Comparison of ENCODE assay signal across 20 cellular contexts in genomic region chr20:24953204-24953565, GRCh38. TPM values are rescaled to one million over a fixed set of nuclear protein-coding genes. Genes with fewer than 3 reads are reported as not detected.
A peak's percentile ranks its signal among the peaks of the same experiment; 100 is the strongest.
DNase-seq lines count a peak whose midpoint lies in the region; ATAC-seq and TF ChIP-seq lines count a peak whose summit lies in the region.
"Had no signal": no experiment of that assay in that cellular context is flagged by ENCODE, and none has a peak within 500 bp of the region (broad histone marks: within the 10 kb centered on the region; RNA-seq: fewer than 3 reads in every experiment).

No MANE protein-coding gene starts in this region.

- peak overlapping the region; percentile 54 for H3K27ac Mint-ChIP-seq in activated CD4-positive, alpha-beta memory T cell treated with anti-CD3 and anti-CD28 coated beads for 36 hours
- no peak overlapping the region for H3K27ac Mint-ChIP-seq in activated CD4-positive, alpha-beta memory T cell treated with anti-CD3 and anti-CD28 coated beads, Interleukin-2, amount 10 ng/mL, durations not matched to agents 7 days and 5 days
- H3K27ac Mint-ChIP-seq in CD8-positive, alpha-beta T cell: peak overlapping the region; percentile 93
- peak overlapping the region; percentile 67 for H3K27ac Mint-ChIP-seq in activated T-helper 1 cell treated with anti-CD3 and anti-CD28 coated beads, Interleukin-12 subunit alpha, Interleukin-12 subunit beta, Interleukin-2, Interleukin-4 antibody, amounts not matched to agents 30 ng/mL and 10 ng/mL and 1 ng/mL, durations not matched to agents 14 hours and 24 hours and 36 hours
- peak overlapping the region; percentile 97 to 98 for H3K27ac Mint-ChIP-seq in natural killer cell treated with Interleukin-12 subunit alpha and Interleukin-12 subunit beta and Interleukin-15 and Interleukin-18, amount 100 ng/mL, for 72 hours
- H3K27ac Mint-ChIP-seq in osteocyte (ENCODE audit: unreplicated experiment): no peak overlapping the region

- no peak overlapping the region for H3K4me3 ChIP-seq in CD8-positive, alpha-beta T cell (ENCODE audit: low read depth, low read length)
- H3K4me3 ChIP-seq: ascending aorta, esophagus muscularis mucosa, gastroesophageal sphincter, testis had no signal

- H3K36me3 Mint-ChIP-seq in activated CD4-positive, alpha-beta memory T cell treated with anti-CD3 and anti-CD28 coated beads for 36 hours: peaks cover 19% of the 10 kb centered on the region
- H3K36me3 Mint-ChIP-seq in activated CD4-positive, alpha-beta memory T cell treated with anti-CD3 and anti-CD28 coated beads, Interleukin-2, amount 10 ng/mL, durations not matched to agents 7 days and 5 days (ENCODE audit: low read depth): peaks cover 70% of the 10 kb centered on the region
- H3K36me3 Mint-ChIP-seq in CD8-positive, alpha-beta T cell: peaks cover 41% of the 10 kb centered on the region
- H3K36me3 Mint-ChIP-seq in activated T-helper 1 cell treated with anti-CD3 and anti-CD28 coated beads, Interleukin-12 subunit alpha, Interleukin-12 subunit beta, Interleukin-2, Interleukin-4 antibody, amounts not matched to agents 30 ng/mL and 10 ng/mL and 1 ng/mL, durations not matched to agents 14 hours and 24 hours and 36 hours (ENCODE audit: low read depth): peaks cover 60% of the 10 kb centered on the region
- peaks cover under 1% of the 10 kb centered on the region for H3K36me3 Mint-ChIP-seq in natural killer cell treated with Interleukin-12 subunit alpha and Interleukin-12 subunit beta and Interleukin-15 and Interleukin-18, amount 100 ng/mL, for 72 hours
- H3K36me3 Mint-ChIP-seq in osteocyte (ENCODE audit: unreplicated experiment): no peaks in the 10 kb centered on the region
- H3K36me3 Mint-ChIP-seq: memory B cell had no signal

- no peak for ATAC-seq in CD8-positive, alpha-beta T cell
- ATAC-seq in natural killer cell treated with Interleukin-12 subunit alpha and Interleukin-12 subunit beta and Interleukin-15 and Interleukin-18, amount 100 ng/mL, for 72 hours: no peak
- ATAC-seq: gastroesophageal sphincter, sciatic nerve had no signal

- peaks cover 44% of the 10 kb centered on the region for H3K4me1 ChIP-seq in CD8-positive, alpha-beta T cell (ENCODE audit: insufficient read depth, low read length)
- H3K4me1 ChIP-seq: ascending aorta, esophagus muscularis mucosa, gastroesophageal sphincter, parathyroid adenoma, testis had no signal

- intact Hi-C loops in activated CD4-positive, alpha-beta memory T cell treated with anti-CD3 and anti-CD28 coated beads for 36 hours (cut with micrococcal nuclease): no loop called here
- intact Hi-C loops in CD8-positive, alpha-beta T cell (cut with DNase I, micrococcal nuclease): no loop called here
- intact Hi-C loops in activated T-helper 1 cell treated with anti-CD3 and anti-CD28 coated beads, Interleukin-12 subunit alpha, Interleukin-12 subunit beta, Interleukin-2, Interleukin-4 antibody, amounts not matched to agents 30 ng/mL and 10 ng/mL and 1 ng/mL, durations not matched to agents 14 hours and 24 hours and 36 hours (cut with micrococcal nuclease): no loop called here
- intact Hi-C loops in cardiac septum (cut with DNase I): no loop called here

- no peak for DNase-seq in activated CD4-positive, alpha-beta memory T cell treated with anti-CD3 and anti-CD28 coated beads for 36 hours
- no peak for DNase-seq in activated CD4-positive, alpha-beta memory T cell treated with anti-CD3 and anti-CD28 coated beads, Interleukin-2, amount 10 ng/mL, durations not matched to agents 7 days and 5 days
- DNase-seq in CD8-positive, alpha-beta T cell: no peak
- no peak for DNase-seq in activated T-helper 1 cell treated with anti-CD3 and anti-CD28 coated beads, Interleukin-12 subunit alpha, Interleukin-12 subunit beta, Interleukin-2, Interleukin-4 antibody, amounts not matched to agents 30 ng/mL and 10 ng/mL and 1 ng/mL, durations not matched to agents 14 hours and 24 hours and 36 hours (ENCODE audit: low spot score)
- DNase-seq in natural killer cell treated with Interleukin-12 subunit alpha and Interleukin-12 subunit beta and Interleukin-15 and Interleukin-18, amount 100 ng/mL, for 72 hours (ENCODE audit: low spot score): no peak
- DNase-seq in cardiac septum (ENCODE audit: low spot score) (no peak), osteocyte (ENCODE audit: extremely low spot score, unreplicated experiment) (no peak), RKO (ENCODE audit: low spot score) (no peak)
- DNase-seq: activated CD4-positive, alpha-beta T cell treated with anti-CD3 and anti-CD28 coated beads, Interleukin-2, amount 50 U/mL, for 4 hours; C1 segment of cervical spinal cord; IMR-90; NCI-H510A; testis had no signal

- no peaks in the 10 kb centered on the region for H3K27me3 Mint-ChIP-seq in activated CD4-positive, alpha-beta memory T cell treated with anti-CD3 and anti-CD28 coated beads for 36 hours
- no peaks in the 10 kb centered on the region for H3K27me3 Mint-ChIP-seq in activated CD4-positive, alpha-beta memory T cell treated with anti-CD3 and anti-CD28 coated beads, Interleukin-2, amount 10 ng/mL, durations not matched to agents 7 days and 5 days
- H3K27me3 Mint-ChIP-seq in CD8-positive, alpha-beta T cell (ENCODE audit: low read depth): no peaks in the 10 kb centered on the region
- no peaks in the 10 kb centered on the region for H3K27me3 Mint-ChIP-seq in activated T-helper 1 cell treated with anti-CD3 and anti-CD28 coated beads, Interleukin-12 subunit alpha, Interleukin-12 subunit beta, Interleukin-2, Interleukin-4 antibody, amounts not matched to agents 30 ng/mL and 10 ng/mL and 1 ng/mL, durations not matched to agents 14 hours and 24 hours and 36 hours (ENCODE audit: insufficient read depth)
- no peaks in the 10 kb centered on the region for H3K27me3 Mint-ChIP-seq in natural killer cell treated with Interleukin-12 subunit alpha and Interleukin-12 subunit beta and Interleukin-15 and Interleukin-18, amount 100 ng/mL, for 72 hours
- H3K27me3 Mint-ChIP-seq in osteocyte (ENCODE audit: unreplicated experiment): no peaks in the 10 kb centered on the region

- no peaks in the 10 kb centered on the region for H3K9me3 ChIP-seq in CD8-positive, alpha-beta T cell (ENCODE audit: low read length)
- H3K9me3 ChIP-seq: ascending aorta, esophagus muscularis mucosa, gastroesophageal sphincter, testis had no signal

- H3K4me3 Mint-ChIP-seq in activated CD4-positive, alpha-beta memory T cell treated with anti-CD3 and anti-CD28 coated beads for 36 hours: no peak overlapping the region
- no peak overlapping the region for H3K4me3 Mint-ChIP-seq in activated CD4-positive, alpha-beta memory T cell treated with anti-CD3 and anti-CD28 coated beads, Interleukin-2, amount 10 ng/mL, durations not matched to agents 7 days and 5 days
- H3K4me3 Mint-ChIP-seq in CD8-positive, alpha-beta T cell: peak overlapping the region; percentile 45
- H3K4me3 Mint-ChIP-seq in activated T-helper 1 cell treated with anti-CD3 and anti-CD28 coated beads, Interleukin-12 subunit alpha, Interleukin-12 subunit beta, Interleukin-2, Interleukin-4 antibody, amounts not matched to agents 30 ng/mL and 10 ng/mL and 1 ng/mL, durations not matched to agents 14 hours and 24 hours and 36 hours: peak overlapping the region; percentile 42
- peak overlapping the region; percentile 81 for H3K4me3 Mint-ChIP-seq in natural killer cell treated with Interleukin-12 subunit alpha and Interleukin-12 subunit beta and Interleukin-15 and Interleukin-18, amount 100 ng/mL, for 72 hours
- no peak overlapping the region for H3K4me3 Mint-ChIP-seq in osteocyte (ENCODE audit: unreplicated experiment)
- H3K4me3 Mint-ChIP-seq: memory B cell had no signal

- no peaks in the 10 kb centered on the region for H3K36me3 ChIP-seq in CD8-positive, alpha-beta T cell (ENCODE audit: insufficient read depth, low read length)

- H3K9me3 Mint-ChIP-seq in activated CD4-positive, alpha-beta memory T cell treated with anti-CD3 and anti-CD28 coated beads for 36 hours: peaks cover 5% of the 10 kb centered on the region
- no peaks in the 10 kb centered on the region for H3K9me3 Mint-ChIP-seq in activated CD4-positive, alpha-beta memory T cell treated with anti-CD3 and anti-CD28 coated beads, Interleukin-2, amount 10 ng/mL, durations not matched to agents 7 days and 5 days
- peaks cover 2% of the 10 kb centered on the region for H3K9me3 Mint-ChIP-seq in CD8-positive, alpha-beta T cell
- H3K9me3 Mint-ChIP-seq in activated T-helper 1 cell treated with anti-CD3 and anti-CD28 coated beads, Interleukin-12 subunit alpha, Interleukin-12 subunit beta, Interleukin-2, Interleukin-4 antibody, amounts not matched to agents 30 ng/mL and 10 ng/mL and 1 ng/mL, durations not matched to agents 14 hours and 24 hours and 36 hours: peaks cover 8% of the 10 kb centered on the region
- no peaks in the 10 kb centered on the region for H3K9me3 Mint-ChIP-seq in natural killer cell treated with Interleukin-12 subunit alpha and Interleukin-12 subunit beta and Interleukin-15 and Interleukin-18, amount 100 ng/mL, for 72 hours
- H3K9me3 Mint-ChIP-seq in osteocyte (ENCODE audit: unreplicated experiment): no peaks in the 10 kb centered on the region
- H3K9me3 Mint-ChIP-seq: memory B cell had no signal

- peak overlapping the region; percentile 50 for H3K27ac ChIP-seq in CD8-positive, alpha-beta T cell (ENCODE audit: low read depth, low read length)
- H3K27ac ChIP-seq: ascending aorta, esophagus muscularis mucosa, gastroesophageal sphincter, parathyroid adenoma, testis had no signal

- H3K4me1 Mint-ChIP-seq in activated CD4-positive, alpha-beta memory T cell treated with anti-CD3 and anti-CD28 coated beads for 36 hours (ENCODE audit: low read depth): peaks cover 48% of the 10 kb centered on the region
- H3K4me1 Mint-ChIP-seq in activated CD4-positive, alpha-beta memory T cell treated with anti-CD3 and anti-CD28 coated beads, Interleukin-2, amount 10 ng/mL, durations not matched to agents 7 days and 5 days: peaks cover 67% of the 10 kb centered on the region
- peaks cover 65% of the 10 kb centered on the region for H3K4me1 Mint-ChIP-seq in CD8-positive, alpha-beta T cell (ENCODE audit: low read depth)
- peaks cover 59% of the 10 kb centered on the region for H3K4me1 Mint-ChIP-seq in activated T-helper 1 cell treated with anti-CD3 and anti-CD28 coated beads, Interleukin-12 subunit alpha, Interleukin-12 subunit beta, Interleukin-2, Interleukin-4 antibody, amounts not matched to agents 30 ng/mL and 10 ng/mL and 1 ng/mL, durations not matched to agents 14 hours and 24 hours and 36 hours (ENCODE audit: low read depth)
- H3K4me1 Mint-ChIP-seq in natural killer cell treated with Interleukin-12 subunit alpha and Interleukin-12 subunit beta and Interleukin-15 and Interleukin-18, amount 100 ng/mL, for 72 hours (ENCODE audit: low read depth in 2 of 2): peaks cover 67 to 71% of the 10 kb centered on the region in 2 donors
- no peaks in the 10 kb centered on the region for H3K4me1 Mint-ChIP-seq in osteocyte (ENCODE audit: unreplicated experiment)

- POLR2A ChIA-PET in activated CD4-positive, alpha-beta memory T cell treated with anti-CD3 and anti-CD28 coated beads for 36 hours (lab: Charles Lee): no interaction called here
- POLR2A ChIA-PET in activated CD4-positive, alpha-beta memory T cell treated with anti-CD3 and anti-CD28 coated beads, Interleukin-2, amount 10 ng/mL, durations not matched to agents 7 days and 5 days (lab: Charles Lee): interaction anchor here (1.0 to 2.0 kb wide), 4 partner anchors 23 to 926 kb away, joined by 3 to 5 read pairs (median 4); partner anchors contain the start of genes ACSS1 and APMAP
- POLR2A ChIA-PET in CD8-positive, alpha-beta T cell (lab: Charles Lee): interaction anchor here (1.5 kb wide), 1 partner anchor 7 kb away, joined by 6 read pairs; no protein-coding TSS in a partner anchor

- TF ChIP-seq CTCF in CD8-positive, alpha-beta T cell (IDR thresholded peaks at IDR 0.05): no peak
- no peak for TF ChIP-seq CTCF in osteocyte (IDR thresholded peaks at IDR 0.05)

- CTCF ChIA-PET in activated CD4-positive, alpha-beta memory T cell treated with anti-CD3 and anti-CD28 coated beads for 36 hours (lab: Charles Lee): interaction anchor here (0.9 kb wide), 1 partner anchor 35 kb away, joined by 3 read pairs; no protein-coding TSS in a partner anchor
- CTCF ChIA-PET in activated CD4-positive, alpha-beta memory T cell treated with anti-CD3 and anti-CD28 coated beads, Interleukin-2, amount 10 ng/mL, durations not matched to agents 7 days and 5 days (lab: Charles Lee): interaction anchor here (1.0 kb wide), 1 partner anchor 23 kb away, joined by 3 read pairs; no protein-coding TSS in a partner anchor
- CTCF ChIA-PET in CD8-positive, alpha-beta T cell (lab: Charles Lee): interaction anchor here (1.3 to 3.6 kb wide), 3 partner anchors 8 to 35 kb away, joined by 4 to 13 read pairs (median 5); no protein-coding TSS in a partner anchor

- H3K27me3 ChIP-seq in CD8-positive, alpha-beta T cell (ENCODE audit: insufficient read depth, low read length): no peaks in the 10 kb centered on the region
- H3K27me3 ChIP-seq: ascending aorta, testis had no signal

RNA-seq across cellular contexts. Expression of gene CST7, which starts 4.1 kb away (rescaled TPM):
- 10 to 100 TPM; 81.8 to 83.1 TPM for total RNA-seq in activated CD4-positive, alpha-beta memory T cell treated with anti-CD3 and anti-CD28 coated beads for 36 hours
- 100 to 1,000 TPM; 178 to 182 TPM for total RNA-seq in activated CD4-positive, alpha-beta memory T cell treated with anti-CD3 and anti-CD28 coated beads, Interleukin-2, amount 10 ng/mL, durations not matched to agents 7 days and 5 days
- total RNA-seq in CD8-positive, alpha-beta T cell: 10 to 100 TPM; 53.3 to 54.6 TPM
- total RNA-seq in activated T-helper 1 cell treated with anti-CD3 and anti-CD28 coated beads, Interleukin-12 subunit alpha, Interleukin-12 subunit beta, Interleukin-2, Interleukin-4 antibody, amounts not matched to agents 30 ng/mL and 10 ng/mL and 1 ng/mL, durations not matched to agents 14 hours and 24 hours and 36 hours: 127 and 133 TPM in 2 replicates
- total RNA-seq in natural killer cell treated with Interleukin-12 subunit alpha and Interleukin-12 subunit beta and Interleukin-15 and Interleukin-18, amount 100 ng/mL, for 72 hours: 100 to 1,000 TPM in 1 of 2 donors, 10 to 100 TPM in 1; 77.8 to 129 TPM
- total RNA-seq in cardiac septum (1.6 TPM), osteocyte (not detected in 2 replicates)
- total RNA-seq: A673, ascending aorta, IMR-90 had no signal

RNA-seq across cellular contexts. Expression of gene APMAP, which starts 39.4 kb away (rescaled TPM):
- total RNA-seq in activated CD4-positive, alpha-beta memory T cell treated with anti-CD3 and anti-CD28 coated beads for 36 hours: 10 to 100 TPM; 45.5 to 46.6 TPM
- 10 to 100 TPM; 44.1 to 46.5 TPM for total RNA-seq in activated CD4-positive, alpha-beta memory T cell treated with anti-CD3 and anti-CD28 coated beads, Interleukin-2, amount 10 ng/mL, durations not matched to agents 7 days and 5 days
- 10 to 100 TPM; 31.0 to 31.8 TPM for total RNA-seq in CD8-positive, alpha-beta T cell
- total RNA-seq in activated T-helper 1 cell treated with anti-CD3 and anti-CD28 coated beads, Interleukin-12 subunit alpha, Interleukin-12 subunit beta, Interleukin-2, Interleukin-4 antibody, amounts not matched to agents 30 ng/mL and 10 ng/mL and 1 ng/mL, durations not matched to agents 14 hours and 24 hours and 36 hours: 57.7 and 58.7 TPM in 2 replicates
- total RNA-seq in natural killer cell treated with Interleukin-12 subunit alpha and Interleukin-12 subunit beta and Interleukin-15 and Interleukin-18, amount 100 ng/mL, for 72 hours: 100 to 1,000 TPM; 109 to 206 TPM
- total RNA-seq in cardiac septum (28.2 TPM), osteocyte (76.3 and 80.0 TPM in 2 replicates)

Comparison
In these comparisons a context has a peak if more than half of its experiments do, and no peak if none do; other contexts are left out.
1. H3K27ac Mint-ChIP-seq: peak in activated CD4-positive, alpha-beta memory T cell treated with anti-CD3 and anti-CD28 coated beads for 36 hours (single experiment), CD8-positive, alpha-beta T cell (single experiment), activated T-helper 1 cell treated with anti-CD3 and anti-CD28 coated beads, Interleukin-12 subunit alpha, Interleukin-12 subunit beta, Interleukin-2, Interleukin-4 antibody, amounts not matched to agents 30 ng/mL and 10 ng/mL and 1 ng/mL, durations not matched to agents 14 hours and 24 hours and 36 hours (single experiment) and natural killer cell treated with Interleukin-12 subunit alpha and Interleukin-12 subunit beta and Interleukin-15 and Interleukin-18, amount 100 ng/mL, for 72 hours (2 of 2); none in activated CD4-positive, alpha-beta memory T cell treated with anti-CD3 and anti-CD28 coated beads, Interleukin-2, amount 10 ng/mL, durations not matched to agents 7 days and 5 days (single experiment) and osteocyte (single experiment).
2. H3K4me3 Mint-ChIP-seq: peak in CD8-positive, alpha-beta T cell (single experiment), activated T-helper 1 cell treated with anti-CD3 and anti-CD28 coated beads, Interleukin-12 subunit alpha, Interleukin-12 subunit beta, Interleukin-2, Interleukin-4 antibody, amounts not matched to agents 30 ng/mL and 10 ng/mL and 1 ng/mL, durations not matched to agents 14 hours and 24 hours and 36 hours (single experiment) and natural killer cell treated with Interleukin-12 subunit alpha and Interleukin-12 subunit beta and Interleukin-15 and Interleukin-18, amount 100 ng/mL, for 72 hours (single experiment); none in activated CD4-positive, alpha-beta memory T cell treated with anti-CD3 and anti-CD28 coated beads for 36 hours (single experiment), activated CD4-positive, alpha-beta memory T cell treated with anti-CD3 and anti-CD28 coated beads, Interleukin-2, amount 10 ng/mL, durations not matched to agents 7 days and 5 days (single experiment) and osteocyte (single experiment).
3. RNA of gene CST7, which starts 4.1 kb away (total RNA-seq): 178 to 182 TPM in activated CD4-positive, alpha-beta memory T cell treated with anti-CD3 and anti-CD28 coated beads, Interleukin-2, amount 10 ng/mL, durations not matched to agents 7 days and 5 days, 127 to 133 TPM in activated T-helper 1 cell treated with anti-CD3 and anti-CD28 coated beads, Interleukin-12 subunit alpha, Interleukin-12 subunit beta, Interleukin-2, Interleukin-4 antibody, amounts not matched to agents 30 ng/mL and 10 ng/mL and 1 ng/mL, durations not matched to agents 14 hours and 24 hours and 36 hours, 77.8 to 129 TPM in natural killer cell treated with Interleukin-12 subunit alpha and Interleukin-12 subunit beta and Interleukin-15 and Interleukin-18, amount 100 ng/mL, for 72 hours, 81.8 to 83.1 TPM in activated CD4-positive, alpha-beta memory T cell treated with anti-CD3 and anti-CD28 coated beads for 36 hours and 53.3 to 54.6 TPM in CD8-positive, alpha-beta T cell; 1.6 TPM in cardiac septum (single experiment) and not detected in osteocyte; every median in the first group is over 10 times any median in the second.